Comparison of ENCODE assay signal across 12 cellular contexts in the genomic region with DNA sequence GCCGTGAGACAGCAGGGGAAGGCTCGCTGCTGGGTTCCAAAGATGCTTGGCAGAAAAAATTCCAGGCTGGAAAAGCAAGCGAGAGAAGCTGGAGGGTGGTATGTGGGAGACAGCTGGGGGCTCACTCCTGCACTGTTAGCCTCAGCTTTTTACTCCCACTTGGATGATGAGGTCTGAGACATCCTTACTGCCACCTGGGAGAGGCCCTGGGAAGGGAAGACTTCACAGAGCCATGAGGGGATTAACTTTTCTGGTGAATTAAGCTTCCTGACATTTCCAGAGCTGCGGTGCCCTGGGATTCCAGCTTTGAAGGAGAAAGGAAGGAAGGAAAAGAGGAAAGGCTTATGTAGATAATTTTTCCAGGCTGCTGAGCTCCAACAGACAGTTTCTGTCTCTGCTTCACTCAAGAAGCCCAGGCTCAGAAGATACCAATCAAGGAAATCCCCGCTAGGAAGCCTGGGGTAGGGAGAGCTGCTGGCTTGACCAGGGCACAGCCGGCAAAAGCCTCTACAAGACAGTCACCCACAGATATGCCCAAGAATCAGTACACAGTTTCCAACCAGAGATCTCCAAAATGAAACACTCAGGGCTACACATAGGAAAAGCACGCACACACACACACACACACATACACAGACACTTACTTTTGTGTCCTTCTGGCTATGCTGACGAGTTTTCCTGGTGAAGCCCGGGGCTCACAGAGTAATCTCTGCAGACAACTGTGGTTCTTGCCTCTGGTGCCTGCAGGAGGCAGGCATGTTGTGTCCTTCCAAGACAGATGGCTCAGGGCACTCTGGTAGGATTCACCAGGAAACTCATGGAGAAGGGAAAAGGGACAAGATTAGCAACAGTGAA. TPM values are rescaled to one million over a fixed set of nuclear protein-coding genes. Genes with fewer than 3 reads are reported as not detected.
DNase-seq lines count a peak whose midpoint lies in the region; TF ChIP-seq lines count a peak whose summit lies in the region.
"Had no signal": no experiment of that assay in that cellular context is flagged by ENCODE, and none has a peak within 500 bp of the region (broad histone marks: within the 10 kb centered on the region; RNA-seq: fewer than 3 reads in every experiment).

No MANE protein-coding gene starts in this region.

- H3K27me3 ChIP-seq in brain microvascular endothelial cell (replicated peaks): peaks cover 16% of the 10 kb centered on the region

- no peaks in the 10 kb centered on the region for H3K36me3 ChIP-seq in brain microvascular endothelial cell (replicated peaks)

- peaks cover 9% of the 10 kb centered on the region for H3K27me3 Mint-ChIP-seq in activated CD4-positive, alpha-beta T cell treated with anti-CD3 and anti-CD28 coated beads, Interleukin-2, amount 10 ng/mL, durations not matched to agents 24 days and 14 days

- CTCF ChIA-PET in GM10248 (lab: Yijun Ruan, JAX): interaction anchor here (0.7 to 1.6 kb wide), 3 partner anchors 10 to 87 kb away, joined by 3 read pairs; no protein-coding TSS in a partner anchor

- H3K4me3 Mint-ChIP-seq in activated CD4-positive, alpha-beta T cell treated with anti-CD3 and anti-CD28 coated beads, Interleukin-2, amount 10 ng/mL, durations not matched to agents 24 days and 14 days: no peak overlapping the region

- in situ Hi-C loops in brain microvascular endothelial cell (cut with HindIII; ENCODE audit: low pct_ligation_motif_present, low sequenced_read_pairs): no loop called here

- H3K4me3 ChIP-seq in brain microvascular endothelial cell (ENCODE audit: low read depth, low read length): no peak overlapping the region

- peaks cover 23% of the 10 kb centered on the region for H3K4me1 Mint-ChIP-seq in activated CD4-positive, alpha-beta T cell treated with anti-CD3 and anti-CD28 coated beads, Interleukin-2, amount 10 ng/mL, durations not matched to agents 24 days and 14 days

- peak; percentile 38 for TF ChIP-seq CTCF in brain microvascular endothelial cell (IDR thresholded peaks at IDR 0.05; ENCODE audit: low read depth, low read length, missing control alignments)
- TF ChIP-seq CTCF in GM10248 (IDR thresholded peaks at IDR 0.05; ENCODE audit: control extremely low read depth, extremely low read depth, low read depth, missing control alignments): no peak

- POLR2A ChIA-PET in GM10248 (lab: Yijun Ruan, JAX): no interaction called here

- no peak overlapping the region for H3K27ac Mint-ChIP-seq in activated CD4-positive, alpha-beta T cell treated with anti-CD3 and anti-CD28 coated beads, Interleukin-2, amount 10 ng/mL, durations not matched to agents 24 days and 14 days

- intact Hi-C loops in activated CD4-positive, alpha-beta T cell treated with anti-CD3 and anti-CD28 coated beads, Interleukin-2, amount 10 ng/mL, durations not matched to agents 24 days and 14 days (cut with micrococcal nuclease): no loop called here

- H3K9me3 Mint-ChIP-seq in activated CD4-positive, alpha-beta T cell treated with anti-CD3 and anti-CD28 coated beads, Interleukin-2, amount 10 ng/mL, durations not matched to agents 24 days and 14 days: no peaks in the 10 kb centered on the region

- no peaks in the 10 kb centered on the region for H3K36me3 Mint-ChIP-seq in activated CD4-positive, alpha-beta T cell treated with anti-CD3 and anti-CD28 coated beads, Interleukin-2, amount 10 ng/mL, durations not matched to agents 24 days and 14 days (ENCODE audit: low read depth)

- H3K27ac ChIP-seq in brain microvascular endothelial cell (no peak overlapping the region), temporal lobe (ENCODE audit: low read depth, low read length) (peak overlapping the region; percentile 19)
- H3K27ac ChIP-seq: HL-60 had no signal

- peak; percentile 60 for DNase-seq in activated CD4-positive, alpha-beta T cell treated with anti-CD3 and anti-CD28 coated beads, Interleukin-2, amount 10 ng/mL, durations not matched to agents 24 days and 14 days
- no peak for DNase-seq in activated CD4-positive, alpha-beta T cell treated with anti-CD3 and anti-CD28 coated beads, Interleukin-2, amount 50 U/mL, for 4 hours
- peak; percentile 9 for DNase-seq in brain microvascular endothelial cell
- DNase-seq in inferior parietal cortex (ENCODE audit: extremely low spot score): peak; percentile 39
- no peak for DNase-seq in NCI-H526 (lab: John Stamatoyannopoulos, UW)
- DNase-seq in SIG-M5 (lab: John Stamatoyannopoulos, UW): no peak
- DNase-seq in GM10248 (ENCODE audit: extremely low spot score): no peak
- DNase-seq: activated CD4-positive, alpha-beta T cell treated with anti-CD3 and anti-CD28 coated beads, Interleukin-2, amount 50 U/mL, for 48 hours; amniotic stem cell; NCI-H2029 had no signal

RNA-seq across cellular contexts. Expression of a gene that starts 0.9 kb away (rescaled TPM):
- total RNA-seq in activated CD4-positive, alpha-beta T cell treated with anti-CD3 and anti-CD28 coated beads, Interleukin-2, amount 10 ng/mL, durations not matched to agents 24 days and 14 days: not detected in 2 replicates
- total RNA-seq in temporal lobe: 1.2 TPM

RNA-seq across cellular contexts. Expression of a gene that starts 43.7 kb away (rescaled TPM):
- total RNA-seq in activated CD4-positive, alpha-beta T cell treated with anti-CD3 and anti-CD28 coated beads, Interleukin-2, amount 10 ng/mL, durations not matched to agents 24 days and 14 days: 51.7 and 51.9 TPM in 2 replicates
- 28.3 TPM for total RNA-seq in temporal lobe

Comparison
In these comparisons a context has a peak if more than half of its experiments do, and no peak if none do; other contexts are left out.
1. DNase-seq: peak in activated CD4-positive, alpha-beta T cell treated with anti-CD3 and anti-CD28 coated beads, Interleukin-2, amount 10 ng/mL, durations not matched to agents 24 days and 14 days (single experiment), brain microvascular endothelial cell (single experiment) and inferior parietal cortex (single experiment); none in activated CD4-positive, alpha-beta T cell treated with anti-CD3 and anti-CD28 coated beads, Interleukin-2, amount 50 U/mL, for 4 hours (0 of 2), NCI-H526 (0 of 2), SIG-M5 (single experiment) and GM10248 (single experiment).